2 cellular contexts compared by ENCODE assay signal in the genomic region with DNA sequence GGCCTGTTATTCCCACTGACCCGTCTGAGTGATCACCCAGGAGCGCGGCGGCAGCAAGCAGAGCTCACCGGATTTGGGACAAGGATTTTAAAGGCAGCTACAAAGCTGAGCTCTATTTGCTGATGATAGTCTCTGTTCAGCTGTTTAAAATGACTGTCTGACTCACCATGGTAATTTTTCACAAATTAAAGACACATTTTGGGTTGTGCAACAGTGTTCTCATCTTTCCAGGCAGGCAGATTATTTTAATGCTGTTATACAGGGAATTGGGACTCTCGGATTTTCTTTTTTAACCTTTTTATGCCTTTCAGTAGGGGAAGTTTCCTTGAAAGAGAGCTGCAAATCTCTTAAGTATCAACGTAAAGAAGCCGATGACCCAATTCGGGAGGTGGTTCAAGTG. TPM values are rescaled to one million over a fixed set of nuclear protein-coding genes. Genes with fewer than 3 reads are reported as not detected.
"Had no signal": no experiment of that assay in that cellular context is flagged by ENCODE, and none has a peak within 500 bp of the region (broad histone marks: within the 10 kb centered on the region; RNA-seq: fewer than 3 reads in every experiment).

No MANE protein-coding gene starts in this region.

RNA-seq across cellular contexts. Expression of a gene that starts 30.4 kb away (rescaled TPM):
- polyA plus RNA-seq: keratinocyte; naive thymus-derived CD4-positive, alpha-beta T cell had no signal
